ENCODE assay signal across 34 cellular contexts in the genomic region with DNA sequence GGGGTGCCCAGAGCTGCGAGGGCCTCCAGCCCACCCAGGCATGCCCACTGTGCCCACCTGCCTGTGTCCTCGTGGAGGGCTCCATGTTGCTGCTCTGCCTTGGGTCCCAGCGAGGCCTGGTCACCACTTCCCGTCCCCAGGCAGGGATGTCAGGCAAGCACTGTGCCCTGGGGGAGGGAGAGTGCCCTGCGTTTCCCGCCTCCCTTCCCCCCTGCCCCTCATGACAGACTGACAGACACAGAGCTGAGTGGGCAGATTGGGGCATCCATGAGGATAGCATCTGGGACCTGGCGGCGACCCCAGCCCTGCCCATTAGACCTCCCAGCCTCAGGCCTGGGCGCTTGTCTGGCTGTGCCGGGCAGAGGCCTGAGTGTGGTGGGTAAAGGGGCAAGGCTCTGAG. TPM values are rescaled to one million over a fixed set of nuclear protein-coding genes. Genes with fewer than 3 reads are reported as not detected.
"Had no signal": no experiment of that assay in that cellular context is flagged by ENCODE, and none has a peak within 500 bp of the region (broad histone marks: within the 10 kb centered on the region; RNA-seq: fewer than 3 reads in every experiment).

No MANE protein-coding gene starts in this region.

- H3K27me3 ChIP-seq: MG63 had no signal

- DNase-seq: Karpas-422, Kasumi-1, MG63, MM.1S, MV-4-11, NCI-H1048, NCI-H1092, NCI-H1092 treated with DMSO at 0.1 percent for 48 hours, NCI-H1105, NCI-H1105 treated with DMSO at 0.1 percent for 48 hours, NCI-H1417, NCI-H1417 treated with DMSO at 0.1 percent for 48 hours, NCI-H1436, NCI-H1436 treated with DMSO at 0.1 percent for 48 hours, NCI-H146, NCI-H187, NCI-H187 treated with DMSO at 0.1 percent for 48 hours, NCI-H1930, NCI-H2029, NCI-H2029 treated with DMSO at 0.1 percent for 48 hours, NCI-H2081, NCI-H2081 treated with DMSO at 0.1 percent for 48 hours, NCI-H2107, NCI-H2227 treated with DMSO at 0.1 percent for 48 hours, NCI-H226, NCI-H345, NCI-H446, NCI-H446 treated with DMSO at 0.1 percent for 48 hours, NCI-H510A, NCI-H510A treated with DMSO at 0.1 percent for 48 hours had no signal

- H3K9me3 ChIP-seq: MG63 had no signal

- H3K36me3 ChIP-seq: MG63 had no signal

- H3K4me3 ChIP-seq: MG63 had no signal

RNA-seq across cellular contexts. Expression of gene KCNT1, which starts 56.9 kb away (rescaled TPM):
- total RNA-seq: LHCN-M2, M059J, MCF 10A, NCI-H460 had no signal

RNA-seq across cellular contexts. Expression of gene SOHLH1, which starts 59.6 kb away (rescaled TPM):
- total RNA-seq: LHCN-M2, M059J, MCF 10A, NCI-H460 had no signal
